18 cellular contexts compared by ENCODE assay signal in genomic region chr14:23310546-23310945, GRCh38. TPM values are rescaled to one million over a fixed set of nuclear protein-coding genes. Genes with fewer than 3 reads are reported as not detected.
DNase-seq lines count a peak whose midpoint lies in the region; ATAC-seq and TF ChIP-seq lines count a peak whose summit lies in the region.
"Had no signal": no experiment of that assay in that cellular context is flagged by ENCODE, and none has a peak within 500 bp of the region (broad histone marks: within the 10 kb centered on the region; RNA-seq: fewer than 3 reads in every experiment).

No MANE protein-coding gene starts in this region.

- H2AFZ ChIP-seq in mesenchymal stem cell (ENCODE audit: low read depth, low read length), result no peak overlapping the region

- no peak overlapping the region for H2BK5ac ChIP-seq in mesenchymal stem cell (ENCODE audit: low read depth, low read length, poor library complexity, severe bottlenecking)

- no peaks in the 10 kb centered on the region for H3K27me3 Mint-ChIP-seq in dendritic cell treated with granulocyte-macrophage colony-stimulating factor and Interleukin-4, amounts not matched to agents 40 ng/mL and 50 ng/mL, for 4 days
- H3K27me3 Mint-ChIP-seq: IgD-negative memory B cell had no signal

- no peak overlapping the region for H3K4me2 ChIP-seq in mesenchymal stem cell (ENCODE audit: low read length, poor library complexity, severe bottlenecking)
- H3K4me2 ChIP-seq: A549 had no signal

- no peak overlapping the region for H3K18ac ChIP-seq in mesenchymal stem cell (ENCODE audit: low read depth in 1 of 2, low read length in 2 of 2)

- peaks cover 61% of the 10 kb centered on the region for H3K36me3 Mint-ChIP-seq in dendritic cell treated with granulocyte-macrophage colony-stimulating factor and Interleukin-4, amounts not matched to agents 40 ng/mL and 50 ng/mL, for 4 days (ENCODE audit: low read depth)

- peaks cover 54% of the 10 kb centered on the region for H3K4me1 Mint-ChIP-seq in dendritic cell treated with granulocyte-macrophage colony-stimulating factor and Interleukin-4, amounts not matched to agents 40 ng/mL and 50 ng/mL, for 4 days (ENCODE audit: low read depth)

- no peak overlapping the region for H2BK15ac ChIP-seq in mesenchymal stem cell (ENCODE audit: low read depth, poor library complexity, severe bottlenecking)

- DNase-seq in right atrium auricular region (ENCODE audit: low spot score) (peak; percentile 32), left ventricle myocardium superior (no peak), mesenchymal stem cell (no peak), SK-N-DZ (ENCODE audit: low spot score) (no peak), activated gamma-delta T cell (lab: John Stamatoyannopoulos, UW) (no peak), G401 (ENCODE audit: low spot score) (no peak)
- DNase-seq: AML-193; Caco-2; CD4-positive, alpha-beta T cell; DMS79; GF-D8; HCEC 1CT had no signal

- H3K4ac ChIP-seq in mesenchymal stem cell (ENCODE audit: low read depth in 1 of 2, low read length in 2 of 2), result no peak overlapping the region

- H2BK120ac ChIP-seq in mesenchymal stem cell (ENCODE audit: low read depth, low read length), result no peak overlapping the region

- H3K9me3 ChIP-seq in right atrium auricular region (no peaks in the 10 kb centered on the region), mesenchymal stem cell (ENCODE audit: control insufficient read depth, low read length) (no peaks in the 10 kb centered on the region)
- H3K9me3 ChIP-seq: A549, Caco-2 had no signal

- H2BK12ac ChIP-seq in mesenchymal stem cell (ENCODE audit: low read length in 2 of 2), result no peak overlapping the region

- in situ Hi-C loops in G401 (cut with HindIII; ENCODE audit: low sequenced_read_pairs), result no loop called here

- TF ChIP-seq CTCF in right atrium auricular region (IDR thresholded peaks at IDR 0.05), result no peak

- no peaks in the 10 kb centered on the region for H3K9me3 Mint-ChIP-seq in dendritic cell treated with granulocyte-macrophage colony-stimulating factor and Interleukin-4, amounts not matched to agents 40 ng/mL and 50 ng/mL, for 4 days
- H3K9me3 Mint-ChIP-seq: CD4-positive, alpha-beta T cell; IgD-negative memory B cell had no signal

- H3K4me3 Mint-ChIP-seq in dendritic cell treated with granulocyte-macrophage colony-stimulating factor and Interleukin-4, amounts not matched to agents 40 ng/mL and 50 ng/mL, for 4 days, result no peak overlapping the region
- H3K4me3 Mint-ChIP-seq: CD4-positive, alpha-beta T cell had no signal

- WGBS in mesenchymal stem cell, result 100% methylated on average over 1 of the region's 1 CpG

- no peak for ATAC-seq in left ventricle myocardium superior
- no peak for ATAC-seq in GM19351 (IDR thresholded peaks at IDR 0.05; ENCODE audit: unreplicated experiment)
- ATAC-seq: A549 had no signal

- no peak overlapping the region for H3K14ac ChIP-seq in mesenchymal stem cell (ENCODE audit: low read length in 2 of 2)

- peak overlapping the region; percentile 26 for H3K9ac ChIP-seq in mesenchymal stem cell (ENCODE audit: low read length)

- peaks cover 29% of the 10 kb centered on the region for H3K36me3 ChIP-seq in right atrium auricular region
- H3K36me3 ChIP-seq in mesenchymal stem cell (ENCODE audit: control insufficient read depth in 1 of 2, insufficient read depth in 2 of 2, low read depth in 1 of 2, low read length in 2 of 2), result peaks cover 44 to 61% of the 10 kb centered on the region in 2 experiments

- H3K4me1 ChIP-seq in right atrium auricular region (peaks cover 0 to 30% of the 10 kb centered on the region in 2 donors), mesenchymal stem cell (ENCODE audit: control insufficient read depth, insufficient read depth, low read depth, low read length) (peaks cover 29% of the 10 kb centered on the region)

- H4K91ac ChIP-seq in mesenchymal stem cell (ENCODE audit: low read length), result no peak overlapping the region

- H3K23ac ChIP-seq in mesenchymal stem cell (ENCODE audit: low read length in 2 of 2), result no peak overlapping the region

- no peaks in the 10 kb centered on the region for H3K27me3 ChIP-seq in right atrium auricular region
- no peaks in the 10 kb centered on the region for H3K27me3 ChIP-seq in mesenchymal stem cell (ENCODE audit: control insufficient read depth in 1 of 2, insufficient read depth in 1 of 2, low read length in 2 of 2)

- H3K27ac ChIP-seq in right atrium auricular region (no peak overlapping the region), mesenchymal stem cell (ENCODE audit: low read length, poor library complexity, severe bottlenecking) (no peak overlapping the region)
- H3K27ac ChIP-seq: 22Rv1, A549, C4-2B had no signal

- no peak overlapping the region for H3K4me3 ChIP-seq in right atrium auricular region
- H3K4me3 ChIP-seq in mesenchymal stem cell (ENCODE audit: insufficient read depth in 1 of 2, low read depth in 1 of 2, low read length in 2 of 2), result peak overlapping the region in 1 of 2 experiments; percentile 3
- H3K4me3 ChIP-seq: A549 had no signal

- H4K8ac ChIP-seq in mesenchymal stem cell (ENCODE audit: low read length), result no peak overlapping the region

- intact Hi-C loops in left ventricle myocardium superior (cut with micrococcal nuclease), result no loop called here
- intact Hi-C loops in dendritic cell treated with granulocyte-macrophage colony-stimulating factor and Interleukin-4, amounts not matched to agents 40 ng/mL and 50 ng/mL, for 4 days (cut with micrococcal nuclease), result no loop called here

- peak overlapping the region; percentile 45 for H3K27ac Mint-ChIP-seq in dendritic cell treated with granulocyte-macrophage colony-stimulating factor and Interleukin-4, amounts not matched to agents 40 ng/mL and 50 ng/mL, for 4 days
- H3K27ac Mint-ChIP-seq: CD4-positive, alpha-beta T cell had no signal

- H3K79me1 ChIP-seq in mesenchymal stem cell (replicated peaks; ENCODE audit: low read length, poor library complexity, severe bottlenecking), result peaks cover 14% of the 10 kb centered on the region

- no peak overlapping the region for H2AK5ac ChIP-seq in mesenchymal stem cell (ENCODE audit: low read length, severe bottlenecking)

RNA-seq across cellular contexts. Expression of gene BCL2L2, which starts 3.9 kb away (rescaled TPM):
- total RNA-seq in right atrium auricular region, result 10 to 100 TPM; 26.8 to 36.3 TPM
- 38.3 TPM for total RNA-seq in left ventricle myocardium superior
- 18.6 TPM for polyA plus RNA-seq in mesenchymal stem cell (2013, experiment 1 of 2)
- 18.9 TPM for polyA plus RNA-seq in mesenchymal stem cell (2013, experiment 2 of 2)
- polyA plus RNA-seq in SK-N-DZ (2014; cell fraction: cytosol; rRNA removed), result 20.5 and 23.3 TPM in 2 replicates
- polyA plus RNA-seq in SK-N-DZ (2014; cell fraction: nucleus; rRNA removed), result 23.9 and 48.5 TPM in 2 replicates
- total RNA-seq in G401 (2014; rRNA removed; shearing (Covaris generic)), result 16.4 and 17.3 TPM in 2 replicates

RNA-seq across cellular contexts. Expression of gene PPP1R3E, which starts 7.9 kb away (rescaled TPM):
- total RNA-seq in right atrium auricular region (1 to 10 TPM; 2.7 to 3.9 TPM), left ventricle myocardium superior (11.6 TPM)
- 3.5 TPM for polyA plus RNA-seq in mesenchymal stem cell (2013, experiment 1 of 2)
- 3.8 TPM for polyA plus RNA-seq in mesenchymal stem cell (2013, experiment 2 of 2)
- polyA plus RNA-seq in SK-N-DZ (2014; cell fraction: cytosol; rRNA removed), result 6.0 and 9.3 TPM in 2 replicates
- 17.1 and 21.5 TPM in 2 replicates for polyA plus RNA-seq in SK-N-DZ (2014; cell fraction: nucleus; rRNA removed)
- 3.9 and 9.6 TPM in 2 replicates for total RNA-seq in G401 (2014; rRNA removed; shearing (Covaris generic))

RNA-seq across cellular contexts. Expression of gene PABPN1, which starts 10.7 kb away (rescaled TPM):
- total RNA-seq in right atrium auricular region, result 10 to 100 TPM; 26.0 to 36.1 TPM
- total RNA-seq in left ventricle myocardium superior, result 76.8 TPM
- 111 TPM for polyA plus RNA-seq in mesenchymal stem cell (2013, experiment 1 of 2)
- polyA plus RNA-seq in mesenchymal stem cell (2013, experiment 2 of 2), result 101 TPM
- polyA plus RNA-seq in SK-N-DZ (2014; cell fraction: cytosol; rRNA removed), result 142 and 147 TPM in 2 replicates
- polyA plus RNA-seq in SK-N-DZ (2014; cell fraction: nucleus; rRNA removed), result 567 and 701 TPM in 2 replicates
- 112 and 138 TPM in 2 replicates for total RNA-seq in G401 (2014; rRNA removed; shearing (Covaris generic))

RNA-seq across cellular contexts. Expression of gene HOMEZ, which starts 24.6 kb away (rescaled TPM):
- total RNA-seq in right atrium auricular region, result 10 to 100 TPM in 1 of 2 donors, 1 to 10 TPM in 1; 8.5 to 10.1 TPM
- total RNA-seq in left ventricle myocardium superior, result 7.9 TPM
- polyA plus RNA-seq in mesenchymal stem cell (2013, experiment 1 of 2), result 17.4 TPM
- polyA plus RNA-seq in mesenchymal stem cell (2013, experiment 2 of 2), result 17.7 TPM
- polyA plus RNA-seq in SK-N-DZ (2014; cell fraction: cytosol; rRNA removed), result 6.4 and 8.3 TPM in 2 replicates
- polyA plus RNA-seq in SK-N-DZ (2014; cell fraction: nucleus; rRNA removed), result 4.6 and 10.0 TPM in 2 replicates
- 17.5 and 25.9 TPM in 2 replicates for total RNA-seq in G401 (2014; rRNA removed; shearing (Covaris generic))

RNA-seq across cellular contexts. Expression of gene SLC22A17, which starts 42.1 kb away (rescaled TPM):
- total RNA-seq in right atrium auricular region (10 to 100 TPM; 29.4 to 47.0 TPM), left ventricle myocardium superior (10.7 TPM)
- polyA plus RNA-seq in mesenchymal stem cell (2013, experiment 1 of 2), result 36.3 TPM
- polyA plus RNA-seq in mesenchymal stem cell (2013, experiment 2 of 2), result 34.3 TPM
- 23.2 and 28.7 TPM in 2 replicates for polyA plus RNA-seq in SK-N-DZ (2014; cell fraction: cytosol; rRNA removed)
- polyA plus RNA-seq in SK-N-DZ (2014; cell fraction: nucleus; rRNA removed), result 59.7 and 85.7 TPM in 2 replicates
- total RNA-seq in G401 (2014; rRNA removed; shearing (Covaris generic)), result 21.3 and 25.9 TPM in 2 replicates
